Comparison of ENCODE assay signal across 8 cellular contexts in the genomic region with DNA sequence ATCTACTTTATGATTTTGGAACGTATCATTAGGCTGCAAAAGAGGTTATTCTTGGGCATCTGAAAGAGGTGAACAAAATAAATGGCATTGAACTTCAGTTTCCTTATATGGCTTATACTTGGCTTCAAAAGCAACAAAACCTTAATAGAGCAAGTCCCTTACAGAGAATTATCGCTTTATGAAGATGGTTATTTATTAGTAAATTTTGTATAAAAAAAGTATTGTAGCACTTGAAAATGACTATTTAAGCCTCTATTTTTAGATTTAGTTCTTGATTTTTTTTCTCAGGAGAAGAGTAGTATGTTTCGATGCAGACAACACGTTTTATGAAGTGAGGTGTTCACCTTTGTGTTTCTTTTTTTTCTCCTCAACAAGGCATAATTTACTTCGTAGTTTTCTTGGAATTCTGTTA. TPM values are rescaled to one million over a fixed set of nuclear protein-coding genes. Genes with fewer than 3 reads are reported as not detected.
DNase-seq lines count a peak whose midpoint lies in the region; ATAC-seq and TF ChIP-seq lines count a peak whose summit lies in the region.

No MANE protein-coding gene starts in this region.

- H3K9me3 ChIP-seq in adipocyte (ENCODE audit: control insufficient read depth, low read length) (no peaks in the 10 kb centered on the region), liver (ENCODE audit: control insufficient read depth in 4 of 4, low read length in 3 of 4) (no peaks in the 10 kb centered on the region)

- peak overlapping the region; percentile 19 to 99 for H3K27ac ChIP-seq in liver (ENCODE audit: low read depth in 1 of 2, low read length in 2 of 2)

- no peak for ATAC-seq in activated T-cell treated with anti-CD3 and anti-CD28 coated beads, Interleukin-2, amount 50 U/mL, for 72 hours (replicated peaks in 1 of 2)
- ATAC-seq in GM18517 (IDR thresholded peaks at IDR 0.05; ENCODE audit: unreplicated experiment) (no peak), GM18868 (IDR thresholded peaks at IDR 0.05; ENCODE audit: unreplicated experiment) (no peak)

- H3K4me3 ChIP-seq in adipocyte (ENCODE audit: low read length) (peak overlapping the region; percentile 98), liver (ENCODE audit: low read depth in 1 of 3, low read length in 3 of 3) (peak overlapping the region; percentile 63 to 94 (median 86))

- TF ChIP-seq CTCF in liver (IDR thresholded peaks at IDR 0.05; ENCODE audit: low read depth, low read length, missing input control) = no peak
- TF ChIP-seq CTCF in type B pancreatic cell (conservative IDR thresholded peaks at IDR 0.05) = no peak

- 7% methylated on average over 5 of the region's 5 CpGs for WGBS in liver

- peaks cover 53% of the 10 kb centered on the region for H3K4me1 Mint-ChIP-seq in activated T-cell treated with anti-CD3 and anti-CD28 coated beads, Interleukin-2, amount 50 U/mL, for 72 hours (ENCODE audit: low read depth)
- peaks cover 36% of the 10 kb centered on the region for H3K4me1 Mint-ChIP-seq in type B pancreatic cell (ENCODE audit: unreplicated experiment)

- H3K9me3 Mint-ChIP-seq in activated T-cell treated with anti-CD3 and anti-CD28 coated beads, Interleukin-2, amount 50 U/mL, for 72 hours = no peaks in the 10 kb centered on the region
- peaks cover 4% of the 10 kb centered on the region for H3K9me3 Mint-ChIP-seq in type B pancreatic cell

- TF ChIP-seq RAD21 in liver (IDR thresholded peaks at IDR 0.05) = no peak

- H3K36me3 ChIP-seq in adipocyte (ENCODE audit: control insufficient read depth, insufficient read depth, low read length, severe bottlenecking) (peaks cover 3% of the 10 kb centered on the region), liver (ENCODE audit: control insufficient read depth in 4 of 4, insufficient read depth in 3 of 4, low read depth in 1 of 4, low read length in 3 of 4) (no peaks in the 10 kb centered on the region)

- peaks cover 6 to 13% of the 10 kb centered on the region in 2 donors for H3K36me3 Mint-ChIP-seq in activated T-cell treated with anti-CD3 and anti-CD28 coated beads, Interleukin-2, amount 50 U/mL, for 72 hours (ENCODE audit: insufficient read depth in 2 of 2)
- H3K36me3 Mint-ChIP-seq in type B pancreatic cell = peaks cover 15% of the 10 kb centered on the region

- H3K27me3 ChIP-seq in adipocyte (replicated peaks; ENCODE audit: control insufficient read depth, insufficient read depth, low read length) = no peaks in the 10 kb centered on the region
- no peaks in the 10 kb centered on the region for H3K27me3 ChIP-seq in liver (ENCODE audit: control insufficient read depth in 4 of 4, insufficient read depth in 4 of 4, low read length in 3 of 4)

- H3K27me3 Mint-ChIP-seq in activated T-cell treated with anti-CD3 and anti-CD28 coated beads, Interleukin-2, amount 50 U/mL, for 72 hours (ENCODE audit: low read depth) = no peaks in the 10 kb centered on the region
- no peaks in the 10 kb centered on the region for H3K27me3 Mint-ChIP-seq in type B pancreatic cell

- peak overlapping the region; percentile 99 for H3K27ac Mint-ChIP-seq in activated T-cell treated with anti-CD3 and anti-CD28 coated beads, Interleukin-2, amount 50 U/mL, for 72 hours
- peak overlapping the region; percentile 97 for H3K27ac Mint-ChIP-seq in type B pancreatic cell

- H3K4me3 Mint-ChIP-seq in activated T-cell treated with anti-CD3 and anti-CD28 coated beads, Interleukin-2, amount 50 U/mL, for 72 hours = peak overlapping the region; percentile 92 to 100
- H3K4me3 Mint-ChIP-seq in type B pancreatic cell = peak overlapping the region; percentile 95

- DNase-seq in activated T-cell treated with anti-CD3 and anti-CD28 coated beads, Interleukin-2, amount 50 U/mL, for 72 hours = no peak
- no peak for DNase-seq in activated T-cell treated with anti-CD3 and anti-CD28 coated beads, Interleukin-2, amount 50 U/mL, for 48 hours
- DNase-seq in adipocyte (ENCODE audit: low read depth) (peak; percentile 36), type B pancreatic cell (ENCODE audit: extremely low spot score, unreplicated experiment) (no peak), kidney glomerular epithelial cell (lab: John Stamatoyannopoulos, UW) (no peak)

- H3K4me1 ChIP-seq in adipocyte (ENCODE audit: control insufficient read depth, insufficient read depth, low read length) = peaks cover 27% of the 10 kb centered on the region
- H3K4me1 ChIP-seq in liver (ENCODE audit: control insufficient read depth in 4 of 4, insufficient read depth in 4 of 4, low read length in 3 of 4) = peaks cover 9 to 38% (median 16%) of the 10 kb centered on the region in 4 donors

- H3K9ac ChIP-seq in adipocyte (ENCODE audit: low read length) (peak overlapping the region; percentile 99), liver (ENCODE audit: low read depth in 1 of 2, low read length in 2 of 2) (peak overlapping the region; percentile 89 to 91)

TF ChIP-seq in liver, 16 proteins besides CTCF, POLR2A, EP300 and RAD21:
- TF ChIP-seq, protein P1, sequence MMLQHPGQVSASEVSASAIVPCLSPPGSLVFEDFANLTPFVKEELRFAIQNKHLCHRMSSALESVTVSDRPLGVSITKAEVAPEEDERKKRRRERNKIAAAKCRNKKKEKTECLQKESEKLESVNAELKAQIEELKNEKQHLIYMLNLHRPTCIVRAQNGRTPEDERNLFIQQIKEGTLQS (IDR thresholded peaks at IDR 0.05) = no peak
- TF ChIP-seq RXRA (IDR thresholded peaks at IDR 0.05) = peak; percentile 70 to 86
- no peak for TF ChIP-seq TAF1 (conservative IDR thresholded peaks at IDR 0.05)
TF ChIP-seq in liver: peak in this region for 1.

RNA-seq across cellular contexts. Expression of a gene that starts 2.0 kb away (rescaled TPM):
- total RNA-seq in activated T-cell treated with anti-CD3 and anti-CD28 coated beads, Interleukin-2, amount 50 U/mL, for 72 hours = 10 to 100 TPM; 63.6 to 64.4 TPM
- 10 to 100 TPM; 44.3 to 54.9 TPM for total RNA-seq in liver
- polyA plus RNA-seq in liver = 10 to 100 TPM in 1 of 2 donors, 1 to 10 TPM in 1; 9.7 to 20.7 TPM
- 57.5 and 60.2 TPM in 2 replicates for total RNA-seq in type B pancreatic cell (ENCODE audit: low replicate concordance)
